In the genomic region with DNA sequence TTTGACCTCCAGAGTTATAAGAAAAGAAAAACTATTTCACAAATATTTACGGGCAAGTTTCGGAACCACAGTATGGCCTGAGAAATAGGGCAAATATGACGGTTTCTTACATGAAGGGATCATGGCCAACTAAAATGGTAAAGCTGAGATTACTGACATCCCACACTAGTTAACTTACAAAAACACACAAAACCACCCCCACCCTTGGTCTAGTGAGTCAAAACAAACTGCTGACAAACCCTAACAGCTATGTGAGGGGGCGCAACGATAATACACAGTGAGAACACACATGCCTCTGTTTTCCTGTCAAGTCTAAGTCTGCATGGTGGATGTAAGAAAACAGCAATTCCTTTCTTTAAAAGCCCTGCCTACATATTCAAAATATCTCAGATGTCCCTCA, we compare ENCODE assay signal across 8 cellular contexts. TPM values are rescaled to one million over a fixed set of nuclear protein-coding genes. Genes with fewer than 3 reads are reported as not detected.
A peak's percentile ranks its signal among the peaks of the same experiment; 100 is the strongest.
DNase-seq lines count a peak whose midpoint lies in the region; ATAC-seq and TF ChIP-seq lines count a peak whose summit lies in the region.

No MANE protein-coding gene starts in this region.

- ATAC-seq in GM18505 (IDR thresholded peaks at IDR 0.05; ENCODE audit: unreplicated experiment), result peak; percentile 44

- peaks cover 39% of the 10 kb centered on the region for H3K36me3 Mint-ChIP-seq in HFFc6 (ENCODE audit: low read depth)
- peaks cover 55% of the 10 kb centered on the region for H3K36me3 Mint-ChIP-seq in activated CD4-positive, alpha-beta memory T cell treated with anti-CD3 and anti-CD28 coated beads, Interleukin-2, amount 10 ng/mL, durations not matched to agents 7 days and 5 days (ENCODE audit: low read depth)

- H3K9me3 Mint-ChIP-seq in HFFc6, result no peaks in the 10 kb centered on the region
- H3K9me3 Mint-ChIP-seq in activated CD4-positive, alpha-beta memory T cell treated with anti-CD3 and anti-CD28 coated beads, Interleukin-2, amount 10 ng/mL, durations not matched to agents 7 days and 5 days, result no peaks in the 10 kb centered on the region

- POLR2A ChIA-PET in activated CD4-positive, alpha-beta memory T cell treated with anti-CD3 and anti-CD28 coated beads, Interleukin-2, amount 10 ng/mL, durations not matched to agents 7 days and 5 days (lab: Charles Lee), result interaction anchor here (1.3 to 4.3 kb wide), 6 partner anchors 10 to 149 kb away, joined by 3 to 28 read pairs (median 7); a partner anchor contains a TSS

- H3K27me3 Mint-ChIP-seq in HFFc6 (ENCODE audit: insufficient read depth), result no peaks in the 10 kb centered on the region
- H3K27me3 Mint-ChIP-seq in activated CD4-positive, alpha-beta memory T cell treated with anti-CD3 and anti-CD28 coated beads, Interleukin-2, amount 10 ng/mL, durations not matched to agents 7 days and 5 days, result no peaks in the 10 kb centered on the region

- H3K4me1 Mint-ChIP-seq in HFFc6 (ENCODE audit: low read depth), result peaks cover 57% of the 10 kb centered on the region
- H3K4me1 Mint-ChIP-seq in activated CD4-positive, alpha-beta memory T cell treated with anti-CD3 and anti-CD28 coated beads, Interleukin-2, amount 10 ng/mL, durations not matched to agents 7 days and 5 days, result peaks cover 59% of the 10 kb centered on the region

- peak overlapping the region; percentile 47 for H3K27ac Mint-ChIP-seq in HFFc6
- H3K27ac Mint-ChIP-seq in activated CD4-positive, alpha-beta memory T cell treated with anti-CD3 and anti-CD28 coated beads, Interleukin-2, amount 10 ng/mL, durations not matched to agents 7 days and 5 days, result peak overlapping the region; percentile 72

- no peak for TF ChIP-seq POLR2A in GM18505 (IDR thresholded peaks at IDR 0.05; ENCODE audit: borderline replicate concordance, extremely low read depth, insufficient read depth, insufficient read length)

- TF ChIP-seq CTCF in HFFc6 (IDR thresholded peaks at IDR 0.05), result no peak

- CTCF ChIA-PET in activated CD4-positive, alpha-beta memory T cell treated with anti-CD3 and anti-CD28 coated beads, Interleukin-2, amount 10 ng/mL, durations not matched to agents 7 days and 5 days (lab: Charles Lee), result interaction anchor here (0.8 to 1.2 kb wide), 2 partner anchors 8 to 33 kb away, joined by 3 to 5 read pairs; a partner anchor contains a TSS

- DNase-seq in HFFc6 (peak; percentile 32), left kidney (ENCODE audit: low read depth, low spot score) (peak; percentile 16), SKM-1 (lab: John Stamatoyannopoulos, UW; ENCODE audit: unreplicated experiment) (no peak), GM19238 (ENCODE audit: insufficient read length, low spot score) (no peak), DMS79 treated with DMSO at 0.1 percent for 48 hours (lab: John Stamatoyannopoulos, UW) (no peak), COR-L47 (lab: John Stamatoyannopoulos, UW) (no peak)
- peak; percentile 40 for DNase-seq in activated CD4-positive, alpha-beta memory T cell treated with anti-CD3 and anti-CD28 coated beads, Interleukin-2, amount 10 ng/mL, durations not matched to agents 7 days and 5 days

- peak overlapping the region; percentile 52 for H3K4me3 Mint-ChIP-seq in HFFc6
- peak overlapping the region; percentile 55 for H3K4me3 Mint-ChIP-seq in activated CD4-positive, alpha-beta memory T cell treated with anti-CD3 and anti-CD28 coated beads, Interleukin-2, amount 10 ng/mL, durations not matched to agents 7 days and 5 days

RNA-seq across cellular contexts. Expression of a gene that starts 32.3 kb away (rescaled TPM):
- 10 to 100 TPM; 17.6 to 22.6 (median 20.6) TPM for total RNA-seq in HFFc6 (2021; fragmentation: NEBNext Ultra II Directional; extraction: Animal tissue kit (Norgen Biotek cat#: 25700))
- total RNA-seq in activated CD4-positive, alpha-beta memory T cell treated with anti-CD3 and anti-CD28 coated beads, Interleukin-2, amount 10 ng/mL, durations not matched to agents 7 days and 5 days, result 10 to 100 TPM; 68.8 to 76.3 TPM

Comparison
In these comparisons a context has a peak if more than half of its experiments do, and no peak if none do; other contexts are left out.
1. DNase-seq: peak in HFFc6 (single experiment), activated CD4-positive, alpha-beta memory T cell treated with anti-CD3 and anti-CD28 coated beads, Interleukin-2, amount 10 ng/mL, durations not matched to agents 7 days and 5 days (single experiment) and left kidney (single experiment); none in SKM-1 (single experiment), GM19238 (single experiment), DMS79 treated with DMSO at 0.1 percent for 48 hours (single experiment) and COR-L47 (single experiment).